In genomic region chr10:3806603-3807002, GRCh38 we compare ENCODE assay signal across 8 cellular contexts. TPM values are rescaled to one million over a fixed set of nuclear protein-coding genes. Genes with fewer than 3 reads are reported as not detected.
A peak's percentile ranks its signal among the peaks of the same experiment; 100 is the strongest.
DNase-seq lines count a peak whose midpoint lies in the region; ATAC-seq and TF ChIP-seq lines count a peak whose summit lies in the region.

No MANE protein-coding gene starts in this region.

- TF ChIP-seq POLR2A in body of pancreas (IDR thresholded peaks at IDR 0.05) = peak in 1 of 3 donors; percentile 27

- H3K4me1 ChIP-seq in body of pancreas (peaks cover 77% of the 10 kb centered on the region), mucosa of rectum (ENCODE audit: control insufficient read depth in 2 of 2, insufficient read depth in 2 of 2, low read length in 2 of 2) (peaks cover 57 to 64% of the 10 kb centered on the region in 2 donors)

- CTCF ChIA-PET in CD4-positive, alpha-beta T cell (lab: Charles Lee) = interaction anchor here (0.7 to 2.5 kb wide), 2 partner anchors 22 to 25 kb away, joined by 3 to 10 read pairs; partner anchors contain the start of gene KLF6

- no peak overlapping the region for H3K27ac Mint-ChIP-seq in CD4-positive, alpha-beta T cell

- no peaks in the 10 kb centered on the region for H3K9me3 Mint-ChIP-seq in CD4-positive, alpha-beta T cell

- intact Hi-C loops in CD4-positive, alpha-beta T cell (cut with DNase I, micrococcal nuclease) = loop anchor here in 1 of 2 experiments (10.0 kb wide), 1 partner anchor 168 kb away; no protein-coding TSS in a partner anchor
- intact Hi-C loops in body of pancreas (cut with DNase I) = no loop called here

- peaks cover 20% of the 10 kb centered on the region for H3K4me1 Mint-ChIP-seq in CD4-positive, alpha-beta T cell (ENCODE audit: low read depth)

- POLR2A ChIA-PET in CD4-positive, alpha-beta T cell (lab: Charles Lee) = interaction anchor here (0.6 to 13.2 kb wide), 8 partner anchors 10 to 164 kb away, joined by 3 to 497 read pairs (median 7); partner anchors contain the start of gene KLF6

- H3K27me3 ChIP-seq in CD4-positive, alpha-beta T cell (ENCODE audit: control insufficient read depth, insufficient read depth, low read length) = no peaks in the 10 kb centered on the region
- no peaks in the 10 kb centered on the region for H3K27me3 ChIP-seq in MG63
- H3K27me3 ChIP-seq in body of pancreas = no peaks in the 10 kb centered on the region
- H3K27me3 ChIP-seq in mucosa of rectum (ENCODE audit: control insufficient read depth in 2 of 2, insufficient read depth in 2 of 2, low read length in 2 of 2) = no peaks in the 10 kb centered on the region

- no peaks in the 10 kb centered on the region for H3K36me3 Mint-ChIP-seq in CD4-positive, alpha-beta T cell (ENCODE audit: low read depth)

- ATAC-seq in CD4-positive, alpha-beta T cell (ENCODE audit: poor library complexity) = no peak
- ATAC-seq in body of pancreas (no peak), HG03469 (IDR thresholded peaks at IDR 0.05; ENCODE audit: unreplicated experiment) (no peak)

- peak overlapping the region; percentile 41 to 82 for H3K9ac ChIP-seq in mucosa of rectum (ENCODE audit: low read depth in 1 of 2, low read length in 2 of 2)

- no peak for TF ChIP-seq CTCF in CD4-positive, alpha-beta T cell (IDR thresholded peaks at IDR 0.05)
- TF ChIP-seq CTCF in body of pancreas (IDR thresholded peaks at IDR 0.05) = no peak

- H3K36me3 ChIP-seq in MG63 (no peaks in the 10 kb centered on the region), body of pancreas (replicated peaks in 1 of 2; ENCODE audit: insufficient read depth in 1 of 2, low read depth in 2 of 2) (no peaks in the 10 kb centered on the region), mucosa of rectum (ENCODE audit: control insufficient read depth in 2 of 2, insufficient read depth in 2 of 2, low read length in 2 of 2) (no peaks in the 10 kb centered on the region)

- peak in 1 of 10 experiments; percentile 19 for DNase-seq in CD4-positive, alpha-beta T cell
- DNase-seq in MG63 = peak; percentile 79
- DNase-seq in body of pancreas = peak in 3 of 4 donors; percentile 52 to 61 (median 52)
- DNase-seq in caudate nucleus (lab: John Stamatoyannopoulos, UW) = no peak
- no peak for DNase-seq in stimulated activated CD4-positive, alpha-beta T cell treated with anti-CD3 and anti-CD28 coated beads, Interleukin-12 subunit alpha, Interleukin-12 subunit beta, amount 100 ng/mL, for 4 hours
- DNase-seq in activated CD8-positive, alpha-beta memory T cell treated with anti-CD3 and anti-CD28 coated beads, Interleukin-2, amount 50 U/mL, for 4 hours = no peak

- peak overlapping the region; percentile 65 for H3K4me3 Mint-ChIP-seq in CD4-positive, alpha-beta T cell

- no peaks in the 10 kb centered on the region for H3K27me3 Mint-ChIP-seq in CD4-positive, alpha-beta T cell

- no peaks in the 10 kb centered on the region for H3K9me3 ChIP-seq in CD4-positive, alpha-beta T cell (ENCODE audit: control insufficient read depth, low read length)
- H3K9me3 ChIP-seq in MG63 = no peaks in the 10 kb centered on the region
- H3K9me3 ChIP-seq in body of pancreas = no peaks in the 10 kb centered on the region
- H3K9me3 ChIP-seq in mucosa of rectum (ENCODE audit: control insufficient read depth in 2 of 2, low read length in 2 of 2) = no peaks in the 10 kb centered on the region

- H3K4me3 ChIP-seq in MG63 = no peak overlapping the region; the same call in 1 of the 2 replicates
- H3K4me3 ChIP-seq in body of pancreas = no peak overlapping the region
- peak overlapping the region; percentile 12 to 51 for H3K4me3 ChIP-seq in mucosa of rectum (ENCODE audit: low read length in 2 of 2)

- H3K27ac ChIP-seq in CD4-positive, alpha-beta T cell (ENCODE audit: low read depth, low read length) = peak overlapping the region; percentile 98
- peak overlapping the region; percentile 39 to 100 (median 99) for H3K27ac ChIP-seq in body of pancreas
- peak overlapping the region; percentile 94 for H3K27ac ChIP-seq in mucosa of rectum (ENCODE audit: low read depth in 2 of 2, low read length in 2 of 2)
- no peak overlapping the region for H3K27ac ChIP-seq in caudate nucleus (ENCODE audit: low read depth, low read length)

- 15 to 26% methylated on average over 5 of the region's 5 CpGs for WGBS in body of pancreas, 2 donors

RNA-seq across cellular contexts. Expression of gene KLF6, which starts 21.6 kb away (rescaled TPM):
- 100 to 1,000 TPM; 851 to 874 TPM for total RNA-seq in CD4-positive, alpha-beta T cell
- 38.8 and 40.4 TPM in 2 replicates for total RNA-seq in MG63 (2014; rRNA removed; shearing (Covaris generic); ENCODE audit: low replicate concordance)
- 100 to 1,000 TPM in 1 of 2 donors, 10 to 100 TPM in 1; 92.1 to 294 TPM for total RNA-seq in body of pancreas

Comparison
In these comparisons a context has a peak if more than half of its experiments do, and no peak if none do; other contexts are left out.
1. DNase-seq: peak in MG63 (single experiment) and body of pancreas (3 of 4); none in caudate nucleus (0 of 61), stimulated activated CD4-positive, alpha-beta T cell treated with anti-CD3 and anti-CD28 coated beads, Interleukin-12 subunit alpha, Interleukin-12 subunit beta, amount 100 ng/mL, for 4 hours (single experiment) and activated CD8-positive, alpha-beta memory T cell treated with anti-CD3 and anti-CD28 coated beads, Interleukin-2, amount 50 U/mL, for 4 hours (single experiment).
2. H3K4me3 ChIP-seq: peak in mucosa of rectum (2 of 2); none in MG63 (single experiment) and body of pancreas (0 of 2).